In the genomic region with DNA sequence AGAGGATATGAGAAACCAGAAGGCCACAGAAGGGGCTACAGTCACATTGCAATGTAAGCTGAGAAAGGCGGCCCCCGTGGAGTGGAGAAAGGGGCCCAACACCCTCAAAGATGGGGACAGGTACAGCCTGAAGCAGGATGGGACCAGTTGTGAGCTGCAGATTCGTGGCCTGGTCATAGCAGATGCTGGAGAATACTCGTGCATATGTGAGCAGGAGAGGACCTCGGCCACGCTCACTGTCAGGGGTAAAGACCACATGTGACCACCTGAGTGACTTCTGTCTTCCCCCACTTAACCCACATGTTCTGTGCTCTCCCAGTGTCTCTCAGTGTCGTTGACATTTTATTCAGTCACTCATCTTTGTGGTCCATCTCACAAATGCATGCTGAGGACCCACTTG, we compare ENCODE assay signal across 17 cellular contexts.
A peak's percentile ranks its signal among the peaks of the same experiment; 100 is the strongest.
DNase-seq lines count a peak whose midpoint lies in the region; ATAC-seq and TF ChIP-seq lines count a peak whose summit lies in the region.
"Had no signal": no experiment of that assay in that cellular context is flagged by ENCODE, and none has a peak within 500 bp of the region (broad histone marks: within the 10 kb centered on the region; RNA-seq: fewer than 3 reads in every experiment).

No MANE protein-coding gene starts in this region.

- no peak overlapping the region for H3K27ac ChIP-seq in heart left ventricle
- H3K27ac ChIP-seq in right atrium auricular region, result no peak overlapping the region
- no peak overlapping the region for H3K27ac ChIP-seq in lower lobe of right lung
- no peak overlapping the region for H3K27ac ChIP-seq in upper lobe of right lung
- H3K27ac ChIP-seq in left lung, result no peak overlapping the region
- H3K27ac ChIP-seq: A549, C4-2B had no signal

- no peak overlapping the region for H3K4me3 ChIP-seq in heart left ventricle
- H3K4me3 ChIP-seq in right atrium auricular region, result no peak overlapping the region
- H3K4me3 ChIP-seq in lower lobe of right lung, result no peak overlapping the region
- no peak overlapping the region for H3K4me3 ChIP-seq in upper lobe of right lung
- H3K4me3 ChIP-seq in left lung, result no peak overlapping the region
- H3K4me3 ChIP-seq: A549 had no signal

- peaks cover 0 to 36% (median 11%) of the 10 kb centered on the region in 12 donors for H3K9me3 ChIP-seq in heart left ventricle
- H3K9me3 ChIP-seq in right atrium auricular region, result peaks cover 0 to 15% of the 10 kb centered on the region in 2 donors
- H3K9me3 ChIP-seq in lower lobe of right lung, result peaks cover 11% of the 10 kb centered on the region
- peaks cover 12% of the 10 kb centered on the region for H3K9me3 ChIP-seq in upper lobe of right lung
- peaks cover 0 to 45% of the 10 kb centered on the region in 2 donors for H3K9me3 ChIP-seq in left lung

- ATAC-seq in heart left ventricle (no peak), lower lobe of right lung (no peak), upper lobe of right lung (no peak), left lung (no peak)
- ATAC-seq: A549; CD8-positive, alpha-beta T cell had no signal

- no peak for TF ChIP-seq CTCF in heart left ventricle (IDR thresholded peaks at IDR 0.05)
- no peak for TF ChIP-seq CTCF in right atrium auricular region (IDR thresholded peaks at IDR 0.05)
- TF ChIP-seq CTCF in endothelial cell (IDR thresholded peaks at IDR 0.05; ENCODE audit: unreplicated experiment), result no peak
- no peak for TF ChIP-seq CTCF in lower lobe of right lung (IDR thresholded peaks at IDR 0.05)
- no peak for TF ChIP-seq CTCF in upper lobe of right lung (IDR thresholded peaks at IDR 0.05)
- no peak for TF ChIP-seq CTCF in left lung (IDR thresholded peaks at IDR 0.05)

- TF ChIP-seq POLR2A in heart left ventricle (IDR thresholded peaks at IDR 0.05), result no peak

- H3K27me3 Mint-ChIP-seq in endothelial cell (ENCODE audit: unreplicated experiment), result peaks cover 9% of the 10 kb centered on the region

- H3K4me1 Mint-ChIP-seq in endothelial cell (ENCODE audit: unreplicated experiment), result no peaks in the 10 kb centered on the region
- H3K4me1 Mint-ChIP-seq: H9 had no signal

- H3K4me3 Mint-ChIP-seq in endothelial cell (ENCODE audit: unreplicated experiment), result peak overlapping the region; percentile 67
- H3K4me3 Mint-ChIP-seq: CD8-positive, alpha-beta T cell; H9 had no signal

- peaks cover 32% of the 10 kb centered on the region for H3K9me3 Mint-ChIP-seq in endothelial cell (ENCODE audit: unreplicated experiment)

- intact Hi-C loops in heart left ventricle (cut with DNase I), result loop anchor here in 1 of 10 donors (2.0 kb wide), 1 partner anchor 59 kb away; no protein-coding TSS in a partner anchor
- intact Hi-C loops in lower lobe of right lung (cut with DNase I), result no loop called here
- intact Hi-C loops in upper lobe of right lung (cut with DNase I), result no loop called here
- intact Hi-C loops in left lung (cut with DNase I), result no loop called here

- WGBS in heart left ventricle, 4 donors, result 85 to 90% (median 89%) methylated on average over 7 of the region's 7 CpGs

- peaks cover 91% of the 10 kb centered on the region for H3K36me3 Mint-ChIP-seq in endothelial cell (ENCODE audit: low read depth, unreplicated experiment)

- peak in 3 of 5 donors; percentile 3 to 13 (median 4) for DNase-seq in heart left ventricle
- DNase-seq in right atrium auricular region (ENCODE audit: low spot score), result no peak
- no peak for DNase-seq in endothelial cell (ENCODE audit: low spot score)
- peak; percentile 22 for DNase-seq in lower lobe of right lung
- peak; percentile 42 for DNase-seq in upper lobe of right lung
- DNase-seq in T1000 (lab: John Stamatoyannopoulos, UW), result no peak
- DNase-seq in left lung, result no peak
- DNase-seq: BE2C; CD8-positive, alpha-beta T cell; COR-L47; DMS153; DMS79 treated with DMSO at 0.1 percent for 48 hours; EL; GOT3; H9 had no signal

- peaks cover 0 to 99% (median 42%) of the 10 kb centered on the region in 9 donors for H3K36me3 ChIP-seq in heart left ventricle
- peaks cover 86% of the 10 kb centered on the region for H3K36me3 ChIP-seq in right atrium auricular region
- no peaks in the 10 kb centered on the region for H3K36me3 ChIP-seq in lower lobe of right lung
- no peaks in the 10 kb centered on the region for H3K36me3 ChIP-seq in upper lobe of right lung
- peaks cover 0 to 20% of the 10 kb centered on the region in 2 donors for H3K36me3 ChIP-seq in left lung
- H3K36me3 ChIP-seq: BE2C had no signal

- H3K4me1 ChIP-seq in heart left ventricle (no peaks in the 10 kb centered on the region), right atrium auricular region (no peaks in the 10 kb centered on the region), lower lobe of right lung (no peaks in the 10 kb centered on the region), upper lobe of right lung (no peaks in the 10 kb centered on the region), left lung (no peaks in the 10 kb centered on the region)
- H3K4me1 ChIP-seq: A549, BE2C had no signal

- no peak overlapping the region for H3K27ac Mint-ChIP-seq in endothelial cell (ENCODE audit: unreplicated experiment)
- H3K27ac Mint-ChIP-seq: CD8-positive, alpha-beta T cell; H9 had no signal

- H3K27me3 ChIP-seq in heart left ventricle (no peaks in the 10 kb centered on the region), right atrium auricular region (no peaks in the 10 kb centered on the region), lower lobe of right lung (ENCODE audit: low read depth) (no peaks in the 10 kb centered on the region), upper lobe of right lung (no peaks in the 10 kb centered on the region), left lung (no peaks in the 10 kb centered on the region)
- H3K27me3 ChIP-seq: BE2C had no signal

Comparison
In these comparisons a context has a peak if more than half of its experiments do, and no peak if none do; other contexts are left out.
1. DNase-seq: peak in heart left ventricle (3 of 5), lower lobe of right lung (single experiment) and upper lobe of right lung (single experiment); none in right atrium auricular region (single experiment), endothelial cell (single experiment), T1000 (single experiment) and left lung (0 of 2).